ENCODE assay signal across 1 cellular context in genomic region chr6:103404799-103405198, GRCh38.
TF ChIP-seq lines count a peak whose summit lies in the region.

No MANE protein-coding gene starts in this region.

TF ChIP-seq in WTC11, 78 proteins besides CTCF, POLR2A, EP300 and RAD21 (continued from another document):
- TF ChIP-seq ATF2 (CRISPR knock-in tag; IDR thresholded peaks at IDR 0.05; ENCODE audit: borderline replicate concordance, low read depth) (no peak), ZSCAN18 (CRISPR knock-in tag; IDR thresholded peaks at IDR 0.05) (no peak), FOXK1 (CRISPR knock-in tag; IDR thresholded peaks at IDR 0.05) (no peak), ATF3 (CRISPR knock-in tag; conservative IDR thresholded peaks at IDR 0.05) (no peak), FOXJ3 (CRISPR knock-in tag; IDR thresholded peaks at IDR 0.05; ENCODE audit: borderline replicate concordance) (no peak), GRHL2 (CRISPR knock-in tag; IDR thresholded peaks at IDR 0.05; ENCODE audit: insufficient replicate concordance, severe bottlenecking) (no peak), IRF1 (CRISPR knock-in tag; IDR thresholded peaks at IDR 0.05) (no peak), ATF1 (CRISPR knock-in tag; IDR thresholded peaks at IDR 0.05) (no peak), ZMAT4 (CRISPR knock-in tag; IDR thresholded peaks at IDR 0.05) (no peak), ZNF138 (CRISPR knock-in tag; conservative IDR thresholded peaks at IDR 0.05) (no peak), ZNF416 (CRISPR knock-in tag; IDR thresholded peaks at IDR 0.05) (no peak), ZNF317 (CRISPR knock-in tag; IDR thresholded peaks at IDR 0.05; ENCODE audit: borderline replicate concordance, low read depth) (no peak), MXD4 (CRISPR knock-in tag; IDR thresholded peaks at IDR 0.05; ENCODE audit: borderline replicate concordance) (no peak), FOXP4 (CRISPR knock-in tag; IDR thresholded peaks at IDR 0.05) (no peak)
